9 cellular contexts compared by ENCODE assay signal in the genomic region with DNA sequence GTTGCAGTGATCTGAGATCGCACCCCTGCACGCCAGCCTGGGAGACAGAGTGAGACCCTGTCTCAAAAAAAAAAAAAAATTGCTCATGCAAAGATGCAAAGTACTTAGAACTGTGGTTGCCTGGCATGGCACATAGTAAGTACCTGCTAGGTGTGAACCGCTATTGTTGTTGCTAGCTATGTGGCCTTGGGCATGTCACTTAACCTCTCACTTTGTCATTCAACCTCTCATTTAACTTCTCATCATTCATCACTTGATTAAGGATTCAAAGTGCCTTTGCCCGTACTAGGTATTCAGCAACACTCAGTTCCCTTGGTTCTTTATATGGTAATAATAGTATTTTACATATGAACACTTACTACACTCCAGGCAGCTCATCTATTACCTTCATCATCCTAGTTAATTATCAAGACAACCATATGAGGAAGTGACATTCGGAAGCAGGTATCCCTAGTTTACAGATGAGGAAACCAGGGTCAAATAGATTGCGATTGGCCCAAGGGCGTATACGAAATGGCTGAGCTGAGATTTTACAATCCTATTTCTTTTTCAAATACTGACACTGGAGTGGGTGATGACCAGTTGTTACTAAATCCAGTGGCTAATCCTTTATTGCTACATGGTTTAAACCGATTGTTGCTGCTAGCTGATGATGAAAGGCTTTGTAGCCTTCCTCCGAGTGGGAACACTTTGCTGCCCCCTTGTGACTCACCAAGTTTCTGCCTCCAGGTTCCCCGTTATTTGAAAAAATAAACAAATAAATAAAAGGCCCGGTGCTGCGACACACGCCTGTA. TPM values are rescaled to one million over a fixed set of nuclear protein-coding genes. Genes with fewer than 3 reads are reported as not detected.
A peak's percentile ranks its signal among the peaks of the same experiment; 100 is the strongest.
DNase-seq lines count a peak whose midpoint lies in the region; ATAC-seq and TF ChIP-seq lines count a peak whose summit lies in the region.
"Had no signal": no experiment of that assay in that cellular context is flagged by ENCODE, and none has a peak within 500 bp of the region (broad histone marks: within the 10 kb centered on the region; RNA-seq: fewer than 3 reads in every experiment).

No MANE protein-coding gene starts in this region.

- no peak overlapping the region for H3K4me2 ChIP-seq in neural progenitor cell

- peaks cover 18% of the 10 kb centered on the region for H3K9me3 Mint-ChIP-seq in neural progenitor cell
- H3K9me3 Mint-ChIP-seq: activated naive CD4-positive, alpha-beta T cell treated with anti-CD3 and anti-CD28 coated beads, Interleukin-2, amount 50 U/mL, for 24 hours had no signal

- WGBS in esophagus squamous epithelium, 2 donors = 43 to 49% methylated on average over 11 to 14 of the region's 14 CpGs
- WGBS in tibial nerve, 2 donors = 38 to 49% methylated on average over 13 to 14 of the region's 14 CpGs

- no peak overlapping the region for H3K27ac Mint-ChIP-seq in neural progenitor cell
- H3K27ac Mint-ChIP-seq: activated naive CD4-positive, alpha-beta T cell treated with anti-CD3 and anti-CD28 coated beads, Interleukin-2, amount 50 U/mL, for 24 hours had no signal

- TF ChIP-seq CTCF in esophagus squamous epithelium (IDR thresholded peaks at IDR 0.05) = peak; percentile 29 to 59 (median 44)
- TF ChIP-seq CTCF in neural progenitor cell (IDR thresholded peaks at IDR 0.05) = peak; percentile 60
- peak; percentile 37 to 65 (median 45) for TF ChIP-seq CTCF in tibial nerve (IDR thresholded peaks at IDR 0.05)

- no peak overlapping the region for H3K9ac ChIP-seq in neural progenitor cell

- TF ChIP-seq POLR2A in esophagus squamous epithelium (IDR thresholded peaks at IDR 0.05) (no peak), tibial nerve (IDR thresholded peaks at IDR 0.05) (no peak)

- no peak for TF ChIP-seq EP300 in tibial nerve (IDR thresholded peaks at IDR 0.05)

- intact Hi-C loops in esophagus squamous epithelium (cut with DNase I) = no loop called here

- no peaks in the 10 kb centered on the region for H3K9me3 ChIP-seq in esophagus squamous epithelium
- H3K9me3 ChIP-seq in neural progenitor cell (ENCODE audit: low read depth) = no peaks in the 10 kb centered on the region
- H3K9me3 ChIP-seq in tibial nerve = no peaks in the 10 kb centered on the region

- H3K27ac ChIP-seq in esophagus squamous epithelium = no peak overlapping the region
- H3K27ac ChIP-seq in neural progenitor cell = no peak overlapping the region
- no peak overlapping the region for H3K27ac ChIP-seq in tibial nerve

- H3K4me3 ChIP-seq in esophagus squamous epithelium = no peak overlapping the region
- no peak overlapping the region for H3K4me3 ChIP-seq in neural progenitor cell
- H3K4me3 ChIP-seq in tibial nerve = no peak overlapping the region

- H3K27me3 ChIP-seq in esophagus squamous epithelium = no peaks in the 10 kb centered on the region
- no peaks in the 10 kb centered on the region for H3K27me3 ChIP-seq in neural progenitor cell
- H3K27me3 ChIP-seq in tibial nerve = peaks cover 0 to 5% of the 10 kb centered on the region in 2 donors

- no peaks in the 10 kb centered on the region for H4K20me1 ChIP-seq in neural progenitor cell (ENCODE audit: low read depth)

- no peak overlapping the region for H2AFZ ChIP-seq in neural progenitor cell (replicated peaks)

- H3K4me1 ChIP-seq in esophagus squamous epithelium = no peaks in the 10 kb centered on the region
- H3K4me1 ChIP-seq in neural progenitor cell = no peaks in the 10 kb centered on the region
- no peaks in the 10 kb centered on the region for H3K4me1 ChIP-seq in tibial nerve

- ATAC-seq in GM19452 (IDR thresholded peaks at IDR 0.05; ENCODE audit: unreplicated experiment) = no peak

- no peaks in the 10 kb centered on the region for H3K36me3 ChIP-seq in esophagus squamous epithelium
- H3K36me3 ChIP-seq in neural progenitor cell = no peaks in the 10 kb centered on the region
- no peaks in the 10 kb centered on the region for H3K36me3 ChIP-seq in tibial nerve

- H3K4me3 Mint-ChIP-seq in neural progenitor cell = no peak overlapping the region
- H3K4me3 Mint-ChIP-seq: activated naive CD4-positive, alpha-beta T cell treated with anti-CD3 and anti-CD28 coated beads, Interleukin-2, amount 50 U/mL, for 24 hours had no signal

- H3K27me3 Mint-ChIP-seq in neural progenitor cell (ENCODE audit: insufficient read depth, low read depth) = no peaks in the 10 kb centered on the region
- H3K27me3 Mint-ChIP-seq: activated naive CD4-positive, alpha-beta T cell treated with anti-CD3 and anti-CD28 coated beads, Interleukin-2, amount 50 U/mL, for 24 hours had no signal

- no peaks in the 10 kb centered on the region for H3K79me2 ChIP-seq in neural progenitor cell (ENCODE audit: low read depth)

- peaks cover 7% of the 10 kb centered on the region for H3K4me1 Mint-ChIP-seq in neural progenitor cell

- DNase-seq in DMS 273 treated with DMSO at 0.1 percent for 48 hours (lab: John Stamatoyannopoulos, UW) = peak; percentile 44
- peak; percentile 62 for DNase-seq in HCEC 1CT
- peak; percentile 94 for DNase-seq in NCI-H82 (lab: John Stamatoyannopoulos, UW)
- peak; percentile 26 for DNase-seq in activated CD8-positive, alpha-beta memory T cell treated with anti-CD3 and anti-CD28 coated beads, Interleukin-2, amount 50 U/mL, for 24 hours (ENCODE audit: extremely low read depth)
- no peak for DNase-seq in esophagus squamous epithelium (lab: John Stamatoyannopoulos, UW)
- peak; percentile 75 for DNase-seq in neural progenitor cell (ENCODE audit: low spot score)
- DNase-seq in tibial nerve (ENCODE audit: low spot score in 2 of 2) = peak; percentile 14 to 48

- no peaks in the 10 kb centered on the region for H3K36me3 Mint-ChIP-seq in neural progenitor cell
- H3K36me3 Mint-ChIP-seq: activated naive CD4-positive, alpha-beta T cell treated with anti-CD3 and anti-CD28 coated beads, Interleukin-2, amount 50 U/mL, for 24 hours had no signal

- no peaks in the 10 kb centered on the region for H3F3A ChIP-seq in neural progenitor cell (ENCODE audit: low read depth)

RNA-seq across cellular contexts. Expression of a gene that starts 28.8 kb away (rescaled TPM):
- total RNA-seq in esophagus squamous epithelium (under 1 TPM in 1 of 4 donors, not detected in 3; 0.38 TPM), neural progenitor cell (ENCODE audit: low replicate concordance) (0.50 TPM in 1 of 2 replicates, not detected in the other), tibial nerve (1 to 10 TPM in 1 of 4 donors, not detected in 3; 1.1 TPM)

RNA-seq across cellular contexts. Expression of a gene that starts 36.6 kb away (rescaled TPM):
- total RNA-seq in esophagus squamous epithelium (10 to 100 TPM in 2 of 4 donors, 1 to 10 TPM in 2; 3.4 to 13.4 (median 8.2) TPM), neural progenitor cell (ENCODE audit: low replicate concordance) (19.4 and 21.7 TPM in 2 replicates), tibial nerve (10 to 100 TPM; 18.8 to 35.8 (median 29.7) TPM)
